ENCODE assay signal across 29 cellular contexts in the genomic region with DNA sequence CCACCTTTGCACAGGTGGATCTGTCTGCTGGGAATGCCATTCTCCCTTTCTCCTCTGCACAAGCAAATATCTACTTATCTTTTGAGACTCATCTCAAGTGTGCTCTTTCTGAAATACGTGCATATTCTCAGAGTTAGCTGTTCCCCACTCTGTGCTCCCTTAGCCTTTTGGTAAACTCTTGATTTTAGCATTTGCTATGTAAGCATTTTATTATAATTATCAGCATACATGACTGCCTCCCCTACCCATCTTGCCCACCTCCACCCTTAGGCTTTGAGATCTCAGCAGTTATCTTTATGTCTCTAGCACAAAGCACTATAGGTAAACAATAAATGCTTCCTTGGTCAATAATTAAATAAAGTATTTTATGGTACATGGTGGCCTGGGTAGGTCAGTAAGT. TPM values are rescaled to one million over a fixed set of nuclear protein-coding genes. Genes with fewer than 3 reads are reported as not detected.
"Had no signal": no experiment of that assay in that cellular context is flagged by ENCODE, and none has a peak within 500 bp of the region (broad histone marks: within the 10 kb centered on the region; RNA-seq: fewer than 3 reads in every experiment).

No MANE protein-coding gene starts in this region.

- H3K27ac ChIP-seq: coronary artery, esophagus muscularis mucosa, heart right ventricle, left lung, neural progenitor cell, prostate gland, right atrium auricular region, sigmoid colon, skin epidermis, spleen, thoracic aorta, tibial nerve, upper lobe of right lung, vagina had no signal

- H3K27me3 ChIP-seq: esophagus muscularis mucosa, neural progenitor cell, right atrium auricular region, sigmoid colon, spleen, upper lobe of right lung, vagina had no signal

- H3K4me1 ChIP-seq: esophagus muscularis mucosa, heart right ventricle, left lung, neural progenitor cell, prostate gland, right atrium auricular region, sigmoid colon, spleen, tibial nerve, upper lobe of right lung, vagina had no signal

- H3K36me3 ChIP-seq: esophagus muscularis mucosa, heart right ventricle, left lung, neural progenitor cell, prostate gland, right atrium auricular region, sigmoid colon, spleen, thoracic aorta, tibial nerve, upper lobe of right lung, vagina had no signal

- H3K4me3 ChIP-seq: coronary artery, esophagus muscularis mucosa, heart right ventricle, left lung, neural progenitor cell, prostate gland, right atrium auricular region, sigmoid colon, skin epidermis, spleen, thoracic aorta, tibial nerve, upper lobe of right lung, vagina had no signal

- H3K9ac ChIP-seq: neural progenitor cell had no signal

- H3K4me2 ChIP-seq: neural progenitor cell had no signal

- H3K4me3 Mint-ChIP-seq: naive thymus-derived CD4-positive, alpha-beta T cell; nephron; neural progenitor cell; stimulated activated naive B cell treated with anti-CD40 and anti-IgM and Interleukin-4, amounts not matched to agents 10 μg/mL and 1 μg/mL and 100 μg/mL, for 72 hours; stimulated activated naive CD8-positive, alpha-beta T cell treated with anti-CD3 and anti-CD28 coated beads, Interleukin-15, Interleukin-2, amounts not matched to agents 100 ng/mL and 50 ng/mL, for 24 hours had no signal

- H3K27ac Mint-ChIP-seq: naive thymus-derived CD4-positive, alpha-beta T cell; nephron; neural progenitor cell; stimulated activated naive B cell treated with anti-CD40 and anti-IgM and Interleukin-4, amounts not matched to agents 10 μg/mL and 1 μg/mL and 100 μg/mL, for 72 hours; stimulated activated naive CD8-positive, alpha-beta T cell treated with anti-CD3 and anti-CD28 coated beads, Interleukin-15, Interleukin-2, amounts not matched to agents 100 ng/mL and 50 ng/mL, for 24 hours had no signal

- H3K36me3 Mint-ChIP-seq: naive thymus-derived CD4-positive, alpha-beta T cell; neural progenitor cell; stimulated activated naive B cell treated with anti-CD40 and anti-IgM and Interleukin-4, amounts not matched to agents 10 μg/mL and 1 μg/mL and 100 μg/mL, for 72 hours had no signal

- FAIRE-seq: endothelial cell of umbilical vein, islet of Langerhans had no signal

- H2AFZ ChIP-seq: neural progenitor cell had no signal

- H3K9me3 ChIP-seq: esophagus muscularis mucosa, heart right ventricle, left lung, prostate gland, right atrium auricular region, sigmoid colon, spleen, thoracic aorta, tibial nerve, upper lobe of right lung, vagina had no signal

- DNase-seq: effector memory CD4-positive, alpha-beta T cell; foreskin melanocyte; glutamatergic neuron; heart right ventricle; hippocampal formation; left cardiac atrium; left lung; midbrain; naive thymus-derived CD4-positive, alpha-beta T cell; sigmoid colon; spleen; stimulated activated CD4-positive, alpha-beta T cell treated with anti-CD3 and anti-CD28 coated beads, Interleukin-2, amount 100 ng/mL, for 48 hours; stimulated activated naive B cell treated with anti-CD40 and anti-IgM and Interleukin-4, amounts not matched to agents 10 μg/mL and 1 μg/mL and 100 μg/mL, for 72 hours; upper lobe of right lung had no signal

- ATAC-seq: heart right ventricle; left cardiac atrium; left lung; naive thymus-derived CD4-positive, alpha-beta T cell; stimulated activated naive B cell treated with anti-CD40 and anti-IgM and Interleukin-4, amounts not matched to agents 10 μg/mL and 1 μg/mL and 100 μg/mL, for 72 hours; upper lobe of right lung had no signal

- H3K4me1 Mint-ChIP-seq: nephron; neural progenitor cell; stimulated activated naive B cell treated with anti-CD40 and anti-IgM and Interleukin-4, amounts not matched to agents 10 μg/mL and 1 μg/mL and 100 μg/mL, for 72 hours had no signal

- H3K27me3 Mint-ChIP-seq: naive thymus-derived CD4-positive, alpha-beta T cell; stimulated activated naive B cell treated with anti-CD40 and anti-IgM and Interleukin-4, amounts not matched to agents 10 μg/mL and 1 μg/mL and 100 μg/mL, for 72 hours; stimulated activated naive CD8-positive, alpha-beta T cell treated with anti-CD3 and anti-CD28 coated beads, Interleukin-15, Interleukin-2, amounts not matched to agents 100 ng/mL and 50 ng/mL, for 24 hours had no signal

- H3K9me3 Mint-ChIP-seq: naive thymus-derived CD4-positive, alpha-beta T cell; nephron; stimulated activated naive B cell treated with anti-CD40 and anti-IgM and Interleukin-4, amounts not matched to agents 10 μg/mL and 1 μg/mL and 100 μg/mL, for 72 hours; stimulated activated naive CD8-positive, alpha-beta T cell treated with anti-CD3 and anti-CD28 coated beads, Interleukin-15, Interleukin-2, amounts not matched to agents 100 ng/mL and 50 ng/mL, for 24 hours had no signal

RNA-seq across cellular contexts. Expression of gene DRP2, which starts 11.5 kb away (rescaled TPM):
- total RNA-seq: dermis blood vessel endothelial cell, lung microvascular endothelial cell, upper lobe of right lung had no signal
- polyA plus RNA-seq: naive thymus-derived CD4-positive, alpha-beta T cell had no signal
